10 cellular contexts compared by ENCODE assay signal in the genomic region with DNA sequence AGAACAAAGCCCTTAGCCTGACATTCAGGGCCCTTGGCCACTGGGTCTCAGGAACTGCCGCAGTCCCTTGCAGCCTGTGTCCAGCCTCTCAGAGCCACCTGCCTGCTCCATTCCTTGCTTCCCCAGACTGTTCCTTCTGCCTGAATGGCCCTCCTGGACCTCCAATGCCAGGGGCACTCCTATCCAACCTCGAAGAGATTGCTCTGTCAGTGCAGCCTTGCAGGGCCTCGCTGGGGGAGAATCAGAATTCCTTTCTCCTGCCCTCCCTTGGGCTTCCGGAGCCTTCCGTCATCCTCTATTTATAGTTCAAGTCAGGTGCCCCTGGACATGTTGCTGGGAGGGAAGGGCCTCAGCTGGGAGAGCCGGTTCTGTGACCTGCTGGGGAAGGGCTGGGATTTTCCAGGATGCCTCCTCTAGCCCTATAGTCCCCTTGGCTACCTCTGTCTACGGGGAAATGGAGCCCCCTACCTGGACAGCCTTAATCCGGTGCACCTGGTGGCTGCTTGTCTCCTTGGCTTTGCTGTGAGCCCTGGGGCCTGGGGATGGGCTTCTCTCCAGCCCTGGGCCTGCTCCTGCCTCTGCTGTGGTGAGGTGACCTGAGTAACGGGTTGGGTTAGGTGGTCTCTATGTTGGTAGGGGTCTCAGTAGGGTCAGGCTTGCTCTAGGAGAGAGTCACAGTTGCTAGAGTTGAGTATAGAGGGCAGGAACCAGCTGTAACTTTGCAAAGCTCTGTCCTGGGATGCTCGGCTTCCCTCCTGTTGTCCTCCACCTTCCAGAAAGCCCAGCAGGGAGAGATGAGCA. TPM values are rescaled to one million over a fixed set of nuclear protein-coding genes. Genes with fewer than 3 reads are reported as not detected.
DNase-seq lines count a peak whose midpoint lies in the region; ATAC-seq, FAIRE-seq and TF ChIP-seq lines count a peak whose summit lies in the region.
"Had no signal": no experiment of that assay in that cellular context is flagged by ENCODE, and none has a peak within 500 bp of the region (broad histone marks: within the 10 kb centered on the region; RNA-seq: fewer than 3 reads in every experiment).

No MANE protein-coding gene starts in this region.

- 41% methylated on average over 10 of the region's 10 CpGs; no CpG with 5 or more reads in 1 of the 2 experiments for WGBS in H1 (ENCODE audit: extremely low coverage in 1 of 2, insufficient coverage in 1 of 2, insufficient read length in 1 of 2, insufficient replicate concordance in 2 of 2, low coverage in 1 of 2, low lambda C conversion rate in 2 of 2, missing lambda C conversion rate in 1 of 2), 2 experiments
- WGBS in lung, 2 donors, result 58 to 70% methylated on average over 10 of the region's 10 CpGs

- peaks cover 3% of the 10 kb centered on the region; the same call in 1 of the 2 replicates for H3K23me2 ChIP-seq in H1 (ENCODE audit: low read depth, low read length)

- H3K4me2 ChIP-seq in H1 (ENCODE audit: insufficient read depth in 1 of 2, low read depth in 2 of 2, low read length in 2 of 2), result peak overlapping the region; percentile 4 to 59; a peak in 3 of 4 replicates

- peak; percentile 38 to 66 (median 53) for TF ChIP-seq CTCF in H1 (IDR thresholded peaks at IDR 0.05; ENCODE audit: control extremely low read depth in 1 of 3, insufficient read depth in 1 of 3, low read depth in 1 of 3, low read length in 3 of 3)
- TF ChIP-seq CTCF in lung (IDR thresholded peaks at IDR 0.05; ENCODE audit: control extremely low read depth, extremely low read depth), result no peak

- peak overlapping the region; percentile 84 for H2BK120ac ChIP-seq in H1 (replicated peaks; ENCODE audit: low read depth, low read length)

- intact Hi-C loops in sciatic nerve (cut with DNase I), result no loop called here

- no peak overlapping the region; the same call in 1 of the 2 replicates for H4K8ac ChIP-seq in H1 (ENCODE audit: extremely low read depth, insufficient read depth, low read length)

- H3K4ac ChIP-seq in H1 (replicated peaks; ENCODE audit: insufficient read length, low read depth, low read length), result peak overlapping the region; percentile 86

- H3K18ac ChIP-seq in H1 (ENCODE audit: extremely low read depth, low read length), result peak overlapping the region; percentile 63

- TF ChIP-seq POLR2A in H1 (IDR thresholded peaks at IDR 0.05; ENCODE audit: control extremely low read depth in 1 of 2, low read depth in 2 of 2, low read length in 2 of 2), result no peak

- H3K36me3 ChIP-seq in H1 (ENCODE audit: control insufficient read depth in 2 of 4, insufficient read depth in 4 of 4, low read length in 3 of 4), result no peaks in the 10 kb centered on the region
- no peaks in the 10 kb centered on the region for H3K36me3 ChIP-seq in lung (ENCODE audit: control insufficient read depth in 2 of 2, insufficient read depth in 2 of 2, low read length in 2 of 2)

- H2BK15ac ChIP-seq in H1 (ENCODE audit: low read length), result peak overlapping the region; percentile 36

- H4K5ac ChIP-seq in H1 (ENCODE audit: insufficient read length, low read depth, low read length), result peak overlapping the region; percentile 70

- peak in 1 of 2 experiments; percentile 87; a peak in 2 of 3 replicates for TF ChIP-seq EP300 in H1 (IDR thresholded peaks at IDR 0.05; ENCODE audit: borderline replicate concordance in 1 of 2, low read depth in 2 of 2, low read length in 2 of 2)

- DNase-seq in A172 (ENCODE audit: low spot score) (peak; percentile 70), NCI-H146 treated with DMSO at 0.1 percent for 48 hours (lab: John Stamatoyannopoulos, UW; ENCODE audit: unreplicated experiment) (peak; percentile 30), H1 (ENCODE audit: low read depth in 1 of 2, low spot score in 2 of 2) (peak in 1 of 2 experiments; percentile 71), lung (ENCODE audit: low spot score) (peak; percentile 71), sciatic nerve (ENCODE audit: low spot score) (no peak), AG08396 (ENCODE audit: low spot score) (no peak)
- DNase-seq: Karpas-422 had no signal

- POLR2A ChIA-PET in H1 (lab: Charles Lee; ENCODE audit: partially characterized antibody), result interaction anchor here (0.7 to 3.4 kb wide), 6 partner anchors 12 to 291 kb away, joined by 3 to 9 read pairs (median 3); no protein-coding TSS in a partner anchor

- CTCF ChIA-PET in H1 (lab: Charles Lee; ENCODE audit: partially characterized antibody), result interaction anchor here (0.7 to 21.9 kb wide), 49 partner anchors 7 to 234 kb away, joined by 3 to 335 read pairs (median 7); partner anchors contain the start of genes SYT7 and TMEM216

- H3K4me1 ChIP-seq in H1 (replicated peaks in 1 of 4; ENCODE audit: control insufficient read depth in 3 of 4, insufficient read depth in 4 of 4, low read length in 3 of 4) (peaks cover 8 to 28% (median 21%) of the 10 kb centered on the region in 4 experiments), lung (ENCODE audit: control insufficient read depth in 2 of 2, insufficient read depth in 2 of 2, low read length in 2 of 2) (peaks cover 0 to 4% of the 10 kb centered on the region in 2 donors)

- H3K23ac ChIP-seq in H1 (ENCODE audit: insufficient read length), result no peak overlapping the region

- peak overlapping the region; percentile 98; the same call in 1 of the 2 replicates for H2BK12ac ChIP-seq in H1 (ENCODE audit: low read depth, low read length)

- no peaks in the 10 kb centered on the region for H3K9me3 ChIP-seq in H1 (ENCODE audit: insufficient read depth in 2 of 2, low read depth in 1 of 2, low read length in 1 of 2)
- H3K9me3 ChIP-seq in lung (ENCODE audit: control insufficient read depth in 2 of 2, insufficient read depth in 1 of 2, low read length in 1 of 2), result no peaks in the 10 kb centered on the region

- peak overlapping the region; percentile 86; the same call in 1 of the 2 replicates for H2BK5ac ChIP-seq in H1 (ENCODE audit: low read depth, low read length)

- FAIRE-seq in H1 (lab: Jason Lieb, UNC), result peak; percentile 71
- FAIRE-seq: H54 had no signal

- H3K27me3 ChIP-seq in H1 (replicated peaks in 1 of 4; ENCODE audit: control insufficient read depth in 3 of 4, extremely low read depth in 1 of 4, insufficient read depth in 3 of 4, low read length in 3 of 4) (no peaks in the 10 kb centered on the region), lung (ENCODE audit: control insufficient read depth, insufficient read depth) (no peaks in the 10 kb centered on the region)

- peak overlapping the region in 2 of 4 experiments; percentile 36 to 57; a peak in 4 of 7 replicates for H3K9ac ChIP-seq in H1 (replicated peaks in 1 of 4; ENCODE audit: extremely low read depth in 1 of 4, low read depth in 3 of 4, low read length in 3 of 4)

- H3K56ac ChIP-seq in H1 (replicated peaks; ENCODE audit: insufficient read length, low read depth, low read length), result peak overlapping the region; percentile 0

- H3K14ac ChIP-seq in H1 (ENCODE audit: insufficient read length), result no peak overlapping the region

- TF ChIP-seq RAD21 in H1 (IDR thresholded peaks at IDR 0.05 in 1 of 2, conservative IDR thresholded peaks at IDR 0.05 in 1 of 2; ENCODE audit: low read depth in 2 of 2, low read length in 2 of 2), result peak; percentile 37 to 63

- no peaks in the 10 kb centered on the region for H4K20me1 ChIP-seq in H1 (replicated peaks in 1 of 2; ENCODE audit: control insufficient read depth in 1 of 2, insufficient read depth in 2 of 2, low read length in 2 of 2)

- H4K91ac ChIP-seq in H1 (replicated peaks; ENCODE audit: insufficient read length, low read length), result peak overlapping the region; percentile 97

- no peak overlapping the region for H2AFZ ChIP-seq in H1 (ENCODE audit: low read length)

- peak overlapping the region; percentile 76; the same call in 1 of the 2 replicates for H2AK5ac ChIP-seq in H1 (ENCODE audit: low read depth, low read length)

- no peaks in the 10 kb centered on the region for H3K79me1 ChIP-seq in H1 (ENCODE audit: low read depth, low read length)

- H3K79me2 ChIP-seq in H1 (ENCODE audit: control insufficient read depth in 1 of 2, insufficient read depth in 2 of 2, low read length in 2 of 2), result no peaks in the 10 kb centered on the region

- H2BK20ac ChIP-seq in H1 (ENCODE audit: low read length), result peak overlapping the region; percentile 95

- H3K4me3 ChIP-seq in H1 (ENCODE audit: extremely low read depth in 1 of 4, insufficient read depth in 2 of 4, low read depth in 3 of 4, low read length in 4 of 4) (0 out of 8 replicates have a peak overlapping the region, but pooled peaks of 1 of the 4 experiments have one; percentile 7), lung (no peak overlapping the region)

- ATAC-seq in lung (ENCODE audit: insufficient read depth, low FRiP score) (peak; percentile 53), sciatic nerve (no peak), GM21367 (IDR thresholded peaks at IDR 0.05; ENCODE audit: unreplicated experiment) (no peak), HG02571 (IDR thresholded peaks at IDR 0.05; ENCODE audit: unreplicated experiment) (no peak)

- peak overlapping the region; percentile 89 for H3K27ac ChIP-seq in H1 (ENCODE audit: low read depth, low read length)
- peak overlapping the region; percentile 76 to 85 for H3K27ac ChIP-seq in lung (ENCODE audit: low read depth in 1 of 2, low read length in 1 of 2)

RNA-seq across cellular contexts. Expression of gene SYT7, which starts 45.9 kb away (rescaled TPM):
- total RNA-seq in A172 (2014; rRNA removed; shearing (Covaris generic)), result 0.12 and 0.26 TPM in 2 replicates
- total RNA-seq in H1 (2021; fragmentation: NEBNext Ultra II Directional; extraction: Animal tissue kit (Norgen Biotek cat#: 25700)), result 10.5 and 10.6 TPM in 2 replicates
- polyA plus RNA-seq in H1 (2011; rRNA removed) (9.6 and 14.4 TPM in 2 replicates), lung (10 to 100 TPM in 1 of 2 donors, 1 to 10 TPM in 1; 1.7 to 10.6 TPM)
- 9.2 TPM for polyA plus RNA-seq in H1 (2011; cell fraction: cytosol; rRNA removed)
- 23.5 TPM for polyA plus RNA-seq in H1 (2011; cell fraction: nucleus; rRNA removed)
- 9.2 to 16.6 TPM (median 13.7 TPM) in 4 replicates for polyA plus RNA-seq in H1 (2012, experiment 1 of 2)
- polyA plus RNA-seq in H1 (2012, experiment 2 of 2), result 7.6 TPM
- polyA plus RNA-seq in H1 (2013, experiment 1 of 2), result 10.6 TPM
- polyA plus RNA-seq in H1 (2013, experiment 2 of 2), result 10.5 TPM
- polyA minus RNA-seq in H1 (2011; rRNA and poly(A)+ RNA removed), result 5.7 and 8.6 TPM in 2 replicates
- polyA minus RNA-seq in H1 (2011; cell fraction: cytosol; rRNA and poly(A)+ RNA removed), result 8.2 TPM
- 6.4 TPM for polyA minus RNA-seq in H1 (2011; cell fraction: nucleus; rRNA and poly(A)+ RNA removed)
- total RNA-seq in lung (1 to 10 TPM; 2.8 to 4.8 TPM), sciatic nerve (3.7 TPM)

RNA-seq across cellular contexts. Expression of gene DAGLA, which starts 53.4 kb away (rescaled TPM):
- 0.09 and 1.2 TPM in 2 replicates for total RNA-seq in A172 (2014; rRNA removed; shearing (Covaris generic))
- 6.4 and 6.6 TPM in 2 replicates for total RNA-seq in H1 (2021; fragmentation: NEBNext Ultra II Directional; extraction: Animal tissue kit (Norgen Biotek cat#: 25700))
- polyA plus RNA-seq in H1 (2011; rRNA removed) (3.6 and 5.3 TPM in 2 replicates), lung (1 to 10 TPM; 2.9 to 3.0 TPM)
- 2.8 TPM for polyA plus RNA-seq in H1 (2011; cell fraction: cytosol; rRNA removed)
- 10.3 TPM for polyA plus RNA-seq in H1 (2011; cell fraction: nucleus; rRNA removed)
- polyA plus RNA-seq in H1 (2012, experiment 1 of 2), result 3.3 to 5.4 TPM (median 4.5 TPM) in 4 replicates
- polyA plus RNA-seq in H1 (2012, experiment 2 of 2), result 3.2 TPM
- polyA plus RNA-seq in H1 (2013, experiment 1 of 2), result 4.8 TPM
- 5.2 TPM for polyA plus RNA-seq in H1 (2013, experiment 2 of 2)
- polyA minus RNA-seq in H1 (2011; rRNA and poly(A)+ RNA removed), result 4.6 and 5.2 TPM in 2 replicates
- polyA minus RNA-seq in H1 (2011; cell fraction: cytosol; rRNA and poly(A)+ RNA removed), result 3.5 TPM
- 8.3 TPM for polyA minus RNA-seq in H1 (2011; cell fraction: nucleus; rRNA and poly(A)+ RNA removed)
- total RNA-seq in lung (1 to 10 TPM; 1.5 to 7.5 TPM), sciatic nerve (4.8 TPM)

Comparison
In these comparisons a context has a peak if more than half of its experiments do, and no peak if none do; other contexts are left out.
1. DNase-seq: peak in A172 (single experiment), NCI-H146 treated with DMSO at 0.1 percent for 48 hours (single experiment) and lung (single experiment); none in sciatic nerve (single experiment) and AG08396 (single experiment).